Comparison of ENCODE assay signal across 31 cellular contexts in genomic region chr4:18109677-18110076, GRCh38.
"Had no signal": no experiment of that assay in that cellular context is flagged by ENCODE, and none has a peak within 500 bp of the region (broad histone marks: within the 10 kb centered on the region; RNA-seq: fewer than 3 reads in every experiment).

No MANE protein-coding gene starts in this region.

- H3K4me3 ChIP-seq: coronary artery had no signal

- H3K27me3 ChIP-seq: brain microvascular endothelial cell had no signal

- H3K36me3 ChIP-seq: brain microvascular endothelial cell, WERI-Rb-1 had no signal

- H3K27ac ChIP-seq: brain microvascular endothelial cell, coronary artery, WERI-Rb-1 had no signal

- ATAC-seq: activated CD4-positive, alpha-beta T cell treated with anti-CD3 and anti-CD28 coated beads for 36 hours; activated CD4-positive, CD25-positive, alpha-beta regulatory T cell treated with anti-CD3 and anti-CD28 coated beads, Interleukin-2, amount 50 U/mL, for 24 hours; activated CD8-positive, alpha-beta memory T cell treated with anti-CD3 and anti-CD28 coated beads, Interleukin-2, amount 10 ng/mL, durations not matched to agents 7 days and 5 days; activated CD8-positive, alpha-beta T cell treated with anti-CD3 and anti-CD28 coated beads, Interleukin-2, amount 10 ng/mL, durations not matched to agents 7 days and 5 days; activated naive CD4-positive, alpha-beta T cell treated with anti-CD3 and anti-CD28 coated beads, Interleukin-2, amount 50 U/mL, for 72 hours; effector memory CD8-positive, alpha-beta T cell; esophagus mucosa; T-helper 17 cell had no signal

- H3K9me3 Mint-ChIP-seq: activated B cell treated with CpG ODN at 0.5 μM for 24 hours; activated CD4-positive, alpha-beta memory T cell treated with anti-CD3 and anti-CD28 coated beads for 36 hours; activated CD4-positive, alpha-beta T cell treated with anti-CD3 and anti-CD28 coated beads, Interleukin-2, amount 10 ng/mL, durations not matched to agents 24 days and 14 days; activated naive CD4-positive, alpha-beta T cell treated with anti-CD3 and anti-CD28 coated beads, Interleukin-2, amount 10 ng/mL, durations not matched to agents 7 days and 5 days; activated naive CD4-positive, alpha-beta T cell treated with anti-CD3 and anti-CD28 coated beads, Interleukin-2, amount 50 U/mL, for 72 hours; activated naive CD8-positive, alpha-beta T cell treated with anti-CD3 and anti-CD28 coated beads, Interleukin-2, amount 10 ng/mL, durations not matched to agents 7 days and 5 days; activated T-helper 1 cell treated with anti-CD3 and anti-CD28 coated beads, Interleukin-12 subunit alpha, Interleukin-12 subunit beta, Interleukin-2, Interleukin-4 antibody, amounts not matched to agents 30 ng/mL and 10 ng/mL and 1 ng/mL, durations not matched to agents 14 hours and 24 hours and 36 hours; activated T-helper 2 cell treated with anti-CD3 and anti-CD28 coated beads, Interferon-gamma antibody, Interleukin-2, Interleukin-4, amounts not matched to agents 10 μg/mL and 5 μg/mL and 100 μg/mL, durations not matched to agents 14 hours and 24 hours and 36 hours; central memory CD8-positive, alpha-beta T cell; dendritic cell treated with granulocyte-macrophage colony-stimulating factor and Interleukin-4, amounts not matched to agents 40 ng/mL and 50 ng/mL, for 4 days; effector memory CD8-positive, alpha-beta T cell; T-helper 2 cell treated with Interferon-gamma antibody and Interleukin-4, amounts not matched to agents 5 μg/mL and 100 μg/mL, for 36 hours had no signal

- H3K4me3 Mint-ChIP-seq: activated B cell treated with CpG ODN at 0.5 μM for 24 hours; activated CD4-positive, alpha-beta memory T cell treated with anti-CD3 and anti-CD28 coated beads for 36 hours; activated CD4-positive, alpha-beta T cell treated with anti-CD3 and anti-CD28 coated beads for 36 hours; activated CD4-positive, alpha-beta T cell treated with anti-CD3 and anti-CD28 coated beads, Interleukin-2, amount 10 ng/mL, durations not matched to agents 24 days and 14 days; activated CD8-positive, alpha-beta memory T cell treated with anti-CD3 and anti-CD28 coated beads, Interleukin-2, amount 10 ng/mL, durations not matched to agents 7 days and 5 days; activated CD8-positive, alpha-beta T cell treated with anti-CD3 and anti-CD28 coated beads, Interleukin-2, amount 10 ng/mL, durations not matched to agents 7 days and 5 days; activated naive CD4-positive, alpha-beta T cell treated with anti-CD3 and anti-CD28 coated beads, Interleukin-2, amount 10 ng/mL, durations not matched to agents 7 days and 5 days; activated naive CD8-positive, alpha-beta T cell treated with anti-CD3 and anti-CD28 coated beads, Interleukin-2, amount 10 ng/mL, durations not matched to agents 7 days and 5 days; activated T-helper 1 cell treated with anti-CD3 and anti-CD28 coated beads, Interleukin-12 subunit alpha, Interleukin-12 subunit beta, Interleukin-2, Interleukin-4 antibody, amounts not matched to agents 30 ng/mL and 10 ng/mL and 1 ng/mL, durations not matched to agents 14 hours and 24 hours and 36 hours; central memory CD8-positive, alpha-beta T cell; dendritic cell treated with granulocyte-macrophage colony-stimulating factor and Interleukin-4, amounts not matched to agents 40 ng/mL and 50 ng/mL, for 4 days; effector memory CD8-positive, alpha-beta T cell; T-helper 17 cell; T-helper 2 cell treated with Interferon-gamma antibody and Interleukin-4, amounts not matched to agents 5 μg/mL and 100 μg/mL, for 36 hours had no signal

- H3K27ac Mint-ChIP-seq: activated B cell treated with CpG ODN at 0.5 μM for 24 hours; activated CD4-positive, alpha-beta memory T cell treated with anti-CD3 and anti-CD28 coated beads for 36 hours; activated CD4-positive, alpha-beta T cell treated with anti-CD3 and anti-CD28 coated beads for 36 hours; activated CD4-positive, alpha-beta T cell treated with anti-CD3 and anti-CD28 coated beads, Interleukin-2, amount 10 ng/mL, durations not matched to agents 24 days and 14 days; activated CD8-positive, alpha-beta memory T cell treated with anti-CD3 and anti-CD28 coated beads, Interleukin-2, amount 10 ng/mL, durations not matched to agents 7 days and 5 days; activated CD8-positive, alpha-beta T cell treated with anti-CD3 and anti-CD28 coated beads, Interleukin-2, amount 10 ng/mL, durations not matched to agents 7 days and 5 days; activated naive CD4-positive, alpha-beta T cell treated with anti-CD3 and anti-CD28 coated beads, Interleukin-2, amount 10 ng/mL, durations not matched to agents 7 days and 5 days; activated naive CD4-positive, alpha-beta T cell treated with anti-CD3 and anti-CD28 coated beads, Interleukin-2, amount 50 U/mL, for 72 hours; activated naive CD8-positive, alpha-beta T cell treated with anti-CD3 and anti-CD28 coated beads, Interleukin-2, amount 10 ng/mL, durations not matched to agents 7 days and 5 days; activated T-helper 1 cell treated with anti-CD3 and anti-CD28 coated beads, Interleukin-12 subunit alpha, Interleukin-12 subunit beta, Interleukin-2, Interleukin-4 antibody, amounts not matched to agents 30 ng/mL and 10 ng/mL and 1 ng/mL, durations not matched to agents 14 hours and 24 hours and 36 hours; activated T-helper 2 cell treated with anti-CD3 and anti-CD28 coated beads, Interferon-gamma antibody, Interleukin-2, Interleukin-4, amounts not matched to agents 10 μg/mL and 5 μg/mL and 100 μg/mL, durations not matched to agents 14 hours and 24 hours and 36 hours; dendritic cell treated with granulocyte-macrophage colony-stimulating factor and Interleukin-4, amounts not matched to agents 40 ng/mL and 50 ng/mL, for 4 days; effector memory CD8-positive, alpha-beta T cell; T-helper 17 cell; T-helper 2 cell treated with Interferon-gamma antibody and Interleukin-4, amounts not matched to agents 5 μg/mL and 100 μg/mL, for 36 hours had no signal

- DNase-seq: activated B cell treated with CpG ODN at 0.5 μM for 24 hours; activated CD4-positive, alpha-beta memory T cell treated with anti-CD3 and anti-CD28 coated beads for 36 hours; activated CD4-positive, alpha-beta T cell treated with anti-CD3 and anti-CD28 coated beads for 36 hours; activated CD4-positive, alpha-beta T cell treated with anti-CD3 and anti-CD28 coated beads, Interleukin-2, amount 10 ng/mL, durations not matched to agents 24 days and 14 days; activated CD8-positive, alpha-beta memory T cell treated with anti-CD3 and anti-CD28 coated beads, Interleukin-2, amount 10 ng/mL, durations not matched to agents 7 days and 5 days; activated CD8-positive, alpha-beta memory T cell treated with anti-CD3 and anti-CD28 coated beads, Interleukin-2, amount 50 U/mL, for 4 hours; activated CD8-positive, alpha-beta T cell treated with anti-CD3 and anti-CD28 coated beads, Interleukin-2, amount 10 ng/mL, durations not matched to agents 7 days and 5 days; activated effector memory CD4-positive, alpha-beta T cell treated with anti-CD3 and anti-CD28 coated beads, Interleukin-2, amount 50 U/mL, for 16 hours; activated naive CD4-positive, alpha-beta T cell; activated naive CD4-positive, alpha-beta T cell treated with anti-CD3 and anti-CD28 coated beads, Interleukin-2, amount 10 ng/mL, durations not matched to agents 7 days and 5 days; activated naive CD8-positive, alpha-beta T cell treated with anti-CD3 and anti-CD28 coated beads, Interleukin-2, amount 10 ng/mL, durations not matched to agents 7 days and 5 days; activated T-cell treated with anti-CD3 and anti-CD28 coated beads, Interleukin-2, amount 50 U/mL, for 1 hour; activated T-cell treated with anti-CD3 and anti-CD28 coated beads, Interleukin-2, amount 50 U/mL, for 48 hours; brain microvascular endothelial cell; effector CD4-positive, alpha-beta T cell; effector memory CD8-positive, alpha-beta T cell; foreskin fibroblast; hippocampal formation; T-helper 1 cell; T-helper 17 cell; T1000; WERI-Rb-1 had no signal

- H3K27me3 Mint-ChIP-seq: activated CD4-positive, alpha-beta T cell treated with anti-CD3 and anti-CD28 coated beads, Interleukin-2, amount 10 ng/mL, durations not matched to agents 24 days and 14 days; activated naive CD4-positive, alpha-beta T cell treated with anti-CD3 and anti-CD28 coated beads, Interleukin-2, amount 10 ng/mL, durations not matched to agents 7 days and 5 days; dendritic cell treated with granulocyte-macrophage colony-stimulating factor and Interleukin-4, amounts not matched to agents 40 ng/mL and 50 ng/mL, for 4 days had no signal

- H3K36me3 Mint-ChIP-seq: activated CD4-positive, alpha-beta memory T cell treated with anti-CD3 and anti-CD28 coated beads for 36 hours; activated CD8-positive, alpha-beta memory T cell treated with anti-CD3 and anti-CD28 coated beads, Interleukin-2, amount 10 ng/mL, durations not matched to agents 7 days and 5 days; activated naive CD4-positive, alpha-beta T cell treated with anti-CD3 and anti-CD28 coated beads, Interleukin-2, amount 10 ng/mL, durations not matched to agents 7 days and 5 days; activated naive CD4-positive, alpha-beta T cell treated with anti-CD3 and anti-CD28 coated beads, Interleukin-2, amount 50 U/mL, for 72 hours; activated naive CD8-positive, alpha-beta T cell treated with anti-CD3 and anti-CD28 coated beads, Interleukin-2, amount 10 ng/mL, durations not matched to agents 7 days and 5 days had no signal

- H3K4me1 Mint-ChIP-seq: activated B cell treated with CpG ODN at 0.5 μM for 24 hours; activated CD4-positive, alpha-beta T cell treated with anti-CD3 and anti-CD28 coated beads for 36 hours; activated CD4-positive, alpha-beta T cell treated with anti-CD3 and anti-CD28 coated beads, Interleukin-2, amount 10 ng/mL, durations not matched to agents 24 days and 14 days; activated naive CD4-positive, alpha-beta T cell treated with anti-CD3 and anti-CD28 coated beads, Interleukin-2, amount 10 ng/mL, durations not matched to agents 7 days and 5 days; activated naive CD8-positive, alpha-beta T cell treated with anti-CD3 and anti-CD28 coated beads, Interleukin-2, amount 10 ng/mL, durations not matched to agents 7 days and 5 days; central memory CD8-positive, alpha-beta T cell; T-helper 17 cell had no signal
